Comparison of ENCODE assay signal across 8 cellular contexts in the genomic region with DNA sequence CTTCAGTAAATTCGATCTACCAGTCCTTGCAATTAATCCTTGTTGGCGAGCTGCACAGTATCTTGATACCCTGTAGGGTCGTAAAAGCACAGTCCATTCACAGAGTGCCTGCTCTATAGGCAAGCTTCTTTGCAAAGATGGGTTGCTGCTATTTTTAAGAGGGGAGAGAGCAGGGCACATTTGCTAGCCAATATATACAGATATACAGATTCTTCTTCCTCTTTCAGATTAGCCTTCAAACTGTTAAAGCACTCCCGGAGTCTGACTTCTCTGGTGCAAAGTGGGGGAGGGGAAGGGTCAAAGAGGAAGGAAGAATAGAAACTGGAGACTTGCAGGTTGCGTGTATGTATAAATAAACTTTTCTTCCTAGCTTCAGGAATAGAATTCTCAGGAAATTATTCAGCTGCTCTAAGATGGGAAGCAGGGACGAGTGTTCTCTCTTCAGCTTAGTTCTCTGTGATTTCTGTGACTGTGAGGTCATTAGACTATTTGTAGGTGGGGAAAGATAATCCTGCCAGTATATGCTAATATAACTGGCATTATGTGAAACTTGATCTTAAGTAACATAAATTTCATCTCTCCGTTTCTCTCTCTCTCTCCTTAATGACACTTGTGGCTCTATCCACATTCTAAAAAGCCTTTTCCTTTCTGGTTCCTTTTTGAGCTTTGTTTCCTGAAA. TPM values are rescaled to one million over a fixed set of nuclear protein-coding genes. Genes with fewer than 3 reads are reported as not detected.
DNase-seq lines count a peak whose midpoint lies in the region; ATAC-seq and TF ChIP-seq lines count a peak whose summit lies in the region.

A gene with protein sequence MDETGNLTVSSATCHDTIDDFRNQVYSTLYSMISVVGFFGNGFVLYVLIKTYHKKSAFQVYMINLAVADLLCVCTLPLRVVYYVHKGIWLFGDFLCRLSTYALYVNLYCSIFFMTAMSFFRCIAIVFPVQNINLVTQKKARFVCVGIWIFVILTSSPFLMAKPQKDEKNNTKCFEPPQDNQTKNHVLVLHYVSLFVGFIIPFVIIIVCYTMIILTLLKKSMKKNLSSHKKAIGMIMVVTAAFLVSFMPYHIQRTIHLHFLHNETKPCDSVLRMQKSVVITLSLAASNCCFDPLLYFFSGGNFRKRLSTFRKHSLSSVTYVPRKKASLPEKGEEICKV (minus strand): TSS at position 242 of the 679 bp plus-strand sequence. CDS start 53,865 bp downstream, outside the sequence.

- H3K27ac ChIP-seq in heart right ventricle = peak within 1 kb of the TSS in 2 of 10 donors; percentile 39 to 72
- H3K27ac ChIP-seq in suprapubic skin = no peak within 1 kb of the TSS

- peak in 1 of 2 donors; percentile 11 for DNase-seq in heart right ventricle
- no peak for DNase-seq in Right ventricle myocardium superior
- DNase-seq in activated naive CD4-positive, alpha-beta T cell treated with anti-CD3 and anti-CD28 coated beads, Interleukin-2, amount 50 U/mL, for 72 hours (ENCODE audit: low spot score in 2 of 2) = no peak
- no peak for DNase-seq in suprapubic skin (ENCODE audit: low spot score in 2 of 2)
- DNase-seq in stimulated activated CD4-positive, alpha-beta T cell treated with anti-CD3 and anti-CD28 coated beads, Interleukin-4, amount 100 ng/mL, for 4 hours = no peak
- DNase-seq in stimulated activated CD4-positive, alpha-beta T cell treated with anti-CD3 and anti-CD28 coated beads, Interleukin-4, amount 100 ng/mL, for 24 hours = no peak
- no peak for DNase-seq in inferior parietal cortex (ENCODE audit: extremely low spot score)

- no peaks in the 10 kb centered on the region for H3K9me3 Mint-ChIP-seq in activated naive CD4-positive, alpha-beta T cell treated with anti-CD3 and anti-CD28 coated beads, Interleukin-2, amount 50 U/mL, for 72 hours

- intact Hi-C loops in heart right ventricle (cut with DNase I) = no loop called here
- intact Hi-C loops in Right ventricle myocardium superior (cut with DNase I) = no loop called here

- H3K36me3 Mint-ChIP-seq in activated naive CD4-positive, alpha-beta T cell treated with anti-CD3 and anti-CD28 coated beads, Interleukin-2, amount 50 U/mL, for 72 hours = no peaks in the 10 kb centered on the region

- no peak for TF ChIP-seq EP300 in suprapubic skin (IDR thresholded peaks at IDR 0.05)

- H3K4me1 ChIP-seq in heart right ventricle = peaks cover 0 to 8% (median 0%) of the 10 kb centered on the region in 9 donors
- H3K4me1 ChIP-seq in suprapubic skin = no peaks in the 10 kb centered on the region

- TF ChIP-seq CTCF in heart right ventricle (IDR thresholded peaks at IDR 0.05) = no peak
- no peak for TF ChIP-seq CTCF in suprapubic skin (IDR thresholded peaks at IDR 0.05)

- ATAC-seq in heart right ventricle (peak in 4 of 8 donors; percentile 25 to 56 (median 34)), Right ventricle myocardium superior (ENCODE audit: poor library complexity) (no peak), HG03342 (IDR thresholded peaks at IDR 0.05; ENCODE audit: unreplicated experiment) (peak; percentile 46)
- ATAC-seq in activated naive CD4-positive, alpha-beta T cell treated with anti-CD3 and anti-CD28 coated beads, Interleukin-2, amount 50 U/mL, for 72 hours = no peak

- peak within 1 kb of the TSS; percentile 87 to 88 for H3K27ac Mint-ChIP-seq in activated naive CD4-positive, alpha-beta T cell treated with anti-CD3 and anti-CD28 coated beads, Interleukin-2, amount 50 U/mL, for 72 hours

- H3K9me3 ChIP-seq in heart right ventricle (no peaks in the 10 kb centered on the region), suprapubic skin (no peaks in the 10 kb centered on the region)

- no peaks in the 10 kb centered on the region for H3K36me3 ChIP-seq in heart right ventricle
- no peaks in the 10 kb centered on the region for H3K36me3 ChIP-seq in suprapubic skin

- H3K4me3 ChIP-seq in heart right ventricle (peak within 1 kb of the TSS in 7 of 10 donors; percentile 15 to 46 (median 34)), suprapubic skin (peak within 1 kb of the TSS; percentile 24)

- 16 to 21% methylated on average over 7 of the region's 7 CpGs for WGBS in heart right ventricle, 2 donors
- 31% methylated on average over 7 of the region's 7 CpGs for WGBS in suprapubic skin

- H3K27me3 ChIP-seq in heart right ventricle (peaks cover 0 to 26% (median 0%) of the 10 kb centered on the region in 7 donors), suprapubic skin (no peaks in the 10 kb centered on the region)

- no peak for TF ChIP-seq POLR2A in suprapubic skin (IDR thresholded peaks at IDR 0.05)

RNA-seq across cellular contexts. Expression of the gene that starts here (rescaled TPM):
- total RNA-seq in heart right ventricle (1 to 10 TPM in 6 of 10 donors, under 1 TPM in 4; 0.35 to 2.5 (median 1.1) TPM), Right ventricle myocardium superior (0.81 TPM), suprapubic skin (1 to 10 TPM; 1.1 to 3.7 (median 2.1) TPM)
- under 1 TPM; 0.26 to 0.51 TPM for polyA plus RNA-seq in heart right ventricle
- total RNA-seq in activated naive CD4-positive, alpha-beta T cell treated with anti-CD3 and anti-CD28 coated beads, Interleukin-2, amount 50 U/mL, for 72 hours = 1 to 10 TPM; 3.1 to 7.8 TPM
